19 cellular contexts compared by ENCODE assay signal in the genomic region with DNA sequence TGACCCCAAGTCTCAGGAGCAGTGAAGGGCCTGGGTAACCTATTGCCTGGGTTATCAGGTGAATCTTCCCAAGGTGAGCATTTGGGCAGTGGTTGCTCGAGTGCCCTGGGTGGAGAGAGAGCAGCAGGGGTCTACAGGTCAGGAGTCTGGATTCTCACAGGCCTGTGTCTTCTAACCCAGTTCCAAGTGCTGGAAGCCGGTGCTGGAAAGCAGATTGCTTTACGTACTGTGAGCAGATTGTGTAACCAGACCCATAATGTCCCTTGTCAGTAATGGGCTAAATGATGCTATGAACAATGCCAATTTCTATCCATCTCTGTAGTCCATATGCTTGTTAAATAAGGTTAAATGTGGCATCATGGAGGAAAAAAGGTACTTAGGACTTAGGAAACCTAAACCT.
"Had no signal": no experiment of that assay in that cellular context is flagged by ENCODE, and none has a peak within 500 bp of the region (broad histone marks: within the 10 kb centered on the region; RNA-seq: fewer than 3 reads in every experiment).

No MANE protein-coding gene starts in this region.

- DNase-seq: activated CD4-positive, alpha-beta T cell treated with anti-CD3 and anti-CD28 coated beads for 1 hour; activated CD8-positive, alpha-beta memory T cell treated with anti-CD3 and anti-CD28 coated beads, Interleukin-2, amount 50 U/mL, for 48 hours; activated naive CD8-positive, alpha-beta T cell treated with anti-CD3 and anti-CD28 coated beads, Interleukin-2, amount 50 U/mL, for 24 hours; aorta; left colon; lower lobe of right lung; right cardiac atrium; stimulated activated CD4-positive, alpha-beta T cell treated with anti-CD3 and anti-CD28 coated beads, Interleukin-15, amount 100 ng/mL, for 24 hours; stimulated activated CD4-positive, alpha-beta T cell treated with anti-CD3 and anti-CD28 coated beads, Interleukin-4, amount 100 ng/mL, for 1 hour; stimulated activated naive B cell treated with anti-CD40 and anti-IgM and Interleukin-4, amounts not matched to agents 10 μg/mL and 1 μg/mL and 100 μg/mL, for 72 hours; T-helper 9 cell; uterus had no signal

- H3K4me1 ChIP-seq: prostate gland had no signal

- H3K9me3 Mint-ChIP-seq: activated naive CD4-positive, alpha-beta T cell treated with anti-CD3 and anti-CD28 coated beads for 36 hours had no signal

- ATAC-seq: activated naive CD8-positive, alpha-beta T cell treated with anti-CD3 and anti-CD28 coated beads, Interleukin-2, amount 50 U/mL, for 24 hours; left colon; right cardiac atrium; stimulated activated naive B cell treated with anti-CD40 and anti-IgM and Interleukin-4, amounts not matched to agents 10 μg/mL and 1 μg/mL and 100 μg/mL, for 72 hours had no signal

- H3K9me3 ChIP-seq: lower lobe of right lung, prostate gland, tibial nerve, uterus had no signal

- H3K27me3 ChIP-seq: tibial nerve, uterus had no signal

- H3K36me3 Mint-ChIP-seq: mesothelial cell of epicardium had no signal

- H3K4me3 ChIP-seq: lower lobe of right lung, prostate gland, skin epidermis, tibial nerve, uterus had no signal

- H3K27me3 Mint-ChIP-seq: activated naive CD8-positive, alpha-beta T cell treated with anti-CD3 and anti-CD28 coated beads, Interleukin-2, amount 50 U/mL, for 24 hours had no signal

- H3K27ac ChIP-seq: lower lobe of right lung, prostate gland, tibial nerve, uterus had no signal

- FAIRE-seq: colon had no signal

- H3K27ac Mint-ChIP-seq: activated naive CD4-positive, alpha-beta T cell treated with anti-CD3 and anti-CD28 coated beads for 36 hours; activated naive CD8-positive, alpha-beta T cell treated with anti-CD3 and anti-CD28 coated beads, Interleukin-2, amount 50 U/mL, for 24 hours; activated T-helper 2 cell treated with anti-CD3 and anti-CD28 coated beads, Interferon-gamma antibody, Interleukin-2, Interleukin-4, amounts not matched to agents 10 μg/mL and 5 μg/mL and 100 μg/mL, durations not matched to agents 14 hours and 24 hours and 36 hours; mesothelial cell of epicardium; stimulated activated naive B cell treated with anti-CD40 and anti-IgM and Interleukin-4, amounts not matched to agents 10 μg/mL and 1 μg/mL and 100 μg/mL, for 72 hours had no signal

- H3K36me3 ChIP-seq: lower lobe of right lung, prostate gland, tibial nerve, uterus had no signal

- H3K4me3 Mint-ChIP-seq: activated naive CD4-positive, alpha-beta T cell treated with anti-CD3 and anti-CD28 coated beads for 36 hours; activated naive CD8-positive, alpha-beta T cell treated with anti-CD3 and anti-CD28 coated beads, Interleukin-2, amount 50 U/mL, for 24 hours; mesothelial cell of epicardium; stimulated activated naive B cell treated with anti-CD40 and anti-IgM and Interleukin-4, amounts not matched to agents 10 μg/mL and 1 μg/mL and 100 μg/mL, for 72 hours had no signal
